In the genomic region with DNA sequence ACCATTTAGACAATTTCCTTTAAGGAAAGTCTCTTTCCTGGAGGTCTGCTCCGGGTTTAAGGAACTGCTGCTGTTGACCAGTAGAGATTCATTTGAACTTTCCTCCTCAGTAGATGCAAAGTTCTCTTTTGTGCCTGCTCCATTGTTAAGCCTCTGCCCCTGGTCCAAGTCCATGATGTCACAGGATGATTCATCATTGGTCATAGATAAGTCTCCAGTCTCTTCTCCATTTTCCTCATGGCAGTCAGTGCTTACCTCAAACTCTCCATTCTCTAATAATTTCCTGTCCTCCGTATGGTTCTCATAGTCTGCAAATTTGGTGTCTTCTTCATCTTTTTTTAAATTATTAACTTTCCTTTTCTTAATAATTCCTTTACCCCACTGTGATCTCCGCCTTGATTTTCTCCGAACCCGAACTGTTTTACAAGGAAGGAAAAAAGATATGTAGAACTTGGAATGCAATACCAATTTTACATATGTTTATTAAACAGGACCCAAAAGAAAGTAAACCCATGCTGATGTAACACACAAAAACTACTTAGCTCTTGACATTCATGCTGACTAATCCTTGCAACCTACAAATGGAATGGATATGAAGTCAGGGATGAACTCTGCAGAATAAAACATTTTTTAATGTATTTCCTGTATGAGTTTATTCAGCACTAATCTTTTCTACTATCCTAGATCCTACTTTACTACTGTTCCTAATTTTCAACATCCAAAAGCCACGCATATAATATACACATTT, we compare ENCODE assay signal across 12 cellular contexts.
DNase-seq lines count a peak whose midpoint lies in the region; ATAC-seq and TF ChIP-seq lines count a peak whose summit lies in the region.
"Had no signal": no experiment of that assay in that cellular context is flagged by ENCODE, and none has a peak within 500 bp of the region (broad histone marks: within the 10 kb centered on the region; RNA-seq: fewer than 3 reads in every experiment).

No MANE protein-coding gene starts in this region.

- no peak overlapping the region for H3K9ac ChIP-seq in smooth muscle cell (ENCODE audit: low read depth)

- H3K27me3 ChIP-seq in foreskin keratinocyte (no peaks in the 10 kb centered on the region), smooth muscle cell (ENCODE audit: low read depth) (no peaks in the 10 kb centered on the region)
- H3K27me3 ChIP-seq: heart right ventricle had no signal

- no peak overlapping the region for H3K4me3 ChIP-seq in smooth muscle cell
- H3K4me3 ChIP-seq: heart right ventricle had no signal

- H3F3A ChIP-seq in smooth muscle cell (ENCODE audit: low read depth): no peaks in the 10 kb centered on the region

- DNase-seq in left ventricle myocardium superior (no peak), Right ventricle myocardium superior (no peak), SW480 (ENCODE audit: low spot score) (peak; percentile 46), foreskin keratinocyte (peak in 1 of 2 donors; percentile 81), smooth muscle cell (lab: John Stamatoyannopoulos, UW; ENCODE audit: unreplicated experiment) (no peak), DMS153 treated with DMSO at 0.1 percent for 48 hours (lab: John Stamatoyannopoulos, UW; ENCODE audit: unreplicated experiment) (no peak), SHP77 treated with DMSO at 0.1 percent for 48 hours (lab: John Stamatoyannopoulos, UW) (no peak), type B pancreatic cell (ENCODE audit: extremely low spot score, unreplicated experiment) (no peak)
- DNase-seq: activated effector memory CD4-positive, alpha-beta T cell treated with Interleukin-2 at 50 U/mL for 16 hours; heart right ventricle; NCI-H1694 treated with DMSO at 0.1 percent for 48 hours; T-helper 2 cell had no signal

- H3K9me3 Mint-ChIP-seq in type B pancreatic cell: no peaks in the 10 kb centered on the region

- TF ChIP-seq CTCF in foreskin keratinocyte (conservative IDR thresholded peaks at IDR 0.05): no peak
- TF ChIP-seq CTCF in smooth muscle cell (IDR thresholded peaks at IDR 0.05; ENCODE audit: borderline replicate concordance, insufficient read depth, poor library complexity, severe bottlenecking): no peak
- TF ChIP-seq CTCF in type B pancreatic cell (conservative IDR thresholded peaks at IDR 0.05): no peak

- ATAC-seq in left ventricle myocardium superior (peak; percentile 56), Right ventricle myocardium superior (ENCODE audit: poor library complexity) (no peak), foreskin keratinocyte (peak; percentile 88)

- H3K79me2 ChIP-seq in smooth muscle cell (ENCODE audit: low read depth): no peaks in the 10 kb centered on the region

- H3K4me1 ChIP-seq in foreskin keratinocyte (peaks cover 36% of the 10 kb centered on the region), smooth muscle cell (ENCODE audit: low read depth) (no peaks in the 10 kb centered on the region)

- H3K27ac ChIP-seq in foreskin keratinocyte: peak overlapping the region; percentile 71
- H3K27ac ChIP-seq in smooth muscle cell (ENCODE audit: low read depth): peak overlapping the region; percentile 79

- peaks cover 18% of the 10 kb centered on the region for H3K4me1 Mint-ChIP-seq in type B pancreatic cell (ENCODE audit: unreplicated experiment)

- no peaks in the 10 kb centered on the region for H3K36me3 ChIP-seq in smooth muscle cell (ENCODE audit: low read depth)

- no peak overlapping the region for H2AFZ ChIP-seq in smooth muscle cell (ENCODE audit: low read depth)

- no peaks in the 10 kb centered on the region for H4K20me1 ChIP-seq in smooth muscle cell (ENCODE audit: low read depth)

- H3K27ac Mint-ChIP-seq in type B pancreatic cell: no peak overlapping the region

- H3K27me3 Mint-ChIP-seq in type B pancreatic cell: no peaks in the 10 kb centered on the region

- no peak overlapping the region for H3K4me2 ChIP-seq in smooth muscle cell

- no peaks in the 10 kb centered on the region for H3K9me3 ChIP-seq in smooth muscle cell (replicated peaks; ENCODE audit: low read depth)
- H3K9me3 ChIP-seq: heart right ventricle had no signal

- H3K4me3 Mint-ChIP-seq in type B pancreatic cell: no peak overlapping the region

- intact Hi-C loops in left ventricle myocardium superior (cut with micrococcal nuclease): no loop called here
- intact Hi-C loops in Right ventricle myocardium superior (cut with DNase I): no loop called here

- H3K36me3 Mint-ChIP-seq in type B pancreatic cell: peaks cover 42% of the 10 kb centered on the region

- 79% methylated on average over 6 of the region's 6 CpGs for WGBS in smooth muscle cell (ENCODE audit: low lambda C conversion rate)
